In genomic region chr1:13516606-13517005, GRCh38 we compare ENCODE assay signal across 27 cellular contexts. TPM values are rescaled to one million over a fixed set of nuclear protein-coding genes. Genes with fewer than 3 reads are reported as not detected.
"Had no signal": no experiment of that assay in that cellular context is flagged by ENCODE, and none has a peak within 500 bp of the region (broad histone marks: within the 10 kb centered on the region; RNA-seq: fewer than 3 reads in every experiment).

No MANE protein-coding gene starts in this region.

- H3K27me3 ChIP-seq: ovary, testis, uterus had no signal

- H3K4me1 ChIP-seq: parathyroid adenoma, upper lobe of right lung had no signal

- ATAC-seq: naive thymus-derived CD8-positive, alpha-beta T cell; natural killer cell treated with Interleukin-12 subunit alpha and Interleukin-12 subunit beta and Interleukin-15 and Interleukin-18, amount 100 ng/mL, for 72 hours; right cardiac atrium; sciatic nerve; stimulated activated memory B cell treated with anti-CD40 and anti-IgM and Interleukin-4, amounts not matched to agents 10 μg/mL and 1 μg/mL and 100 μg/mL, for 72 hours; stimulated activated naive CD8-positive, alpha-beta T cell treated with anti-CD3 and anti-CD28 coated beads, Interleukin-15, amount 100 ng/mL, for 72 hours; stimulated activated naive CD8-positive, alpha-beta T cell treated with anti-CD3 and anti-CD28 coated beads, Interleukin-15, Interleukin-2, amounts not matched to agents 100 U/mL and 50 U/mL, for 24 hours had no signal

- DNase-seq: naive thymus-derived CD8-positive, alpha-beta T cell; occipital lobe; ovary; spleen; stimulated activated CD4-positive, alpha-beta T cell treated with anti-CD3 and anti-CD28 coated beads, Interleukin-12 subunit alpha, Interleukin-12 subunit beta, amount 100 ng/mL, for 4 hours; stimulated activated CD4-positive, alpha-beta T cell treated with anti-CD3 and anti-CD28 coated beads, Interleukin-4, amount 100 ng/mL, for 4 hours; stimulated activated naive CD4-positive, alpha-beta T cell; stimulated activated naive CD8-positive, alpha-beta T cell treated with anti-CD3 and anti-CD28 coated beads, Interleukin-15, amount 100 ng/mL, for 72 hours; tibial artery; transverse colon; upper lobe of right lung; uterus had no signal

- H3K9me3 ChIP-seq: ovary, psoas muscle, suprapubic skin, testis, tibial artery, transverse colon, upper lobe of right lung, uterus had no signal

- H3K9ac ChIP-seq: parathyroid adenoma had no signal

- H2AFZ ChIP-seq: parathyroid adenoma had no signal

- H3K4me3 ChIP-seq: ovary, psoas muscle, skin epidermis, smooth muscle cell, spleen, suprapubic skin, testis, tibial artery, transverse colon, upper lobe of right lung, uterus had no signal

- H3K36me3 ChIP-seq: ovary, spleen, suprapubic skin, tibial artery, transverse colon, upper lobe of right lung, uterus had no signal

- H3K4me2 ChIP-seq: smooth muscle cell had no signal

- H3K27ac ChIP-seq: ovary, parathyroid adenoma, psoas muscle, skin epidermis, spleen, suprapubic skin, testis, tibial artery, transverse colon, upper lobe of right lung, uterus had no signal

RNA-seq across cellular contexts. Expression of gene LRRC38, which starts 2.8 kb away (rescaled TPM):
- total RNA-seq: naive thymus-derived CD8-positive, alpha-beta T cell; natural killer cell treated with Interleukin-12 subunit alpha and Interleukin-12 subunit beta and Interleukin-15 and Interleukin-18, amount 100 ng/mL, for 72 hours; neural crest cell; occipital lobe; osteoblast; progenitor cell of endocrine pancreas; renal cortical epithelial cell; sciatic nerve; smooth muscle cell; transverse colon; uterus had no signal
- polyA plus RNA-seq: naive thymus-derived CD8-positive, alpha-beta T cell had no signal
